Comparison of ENCODE assay signal across 12 cellular contexts in the genomic region with DNA sequence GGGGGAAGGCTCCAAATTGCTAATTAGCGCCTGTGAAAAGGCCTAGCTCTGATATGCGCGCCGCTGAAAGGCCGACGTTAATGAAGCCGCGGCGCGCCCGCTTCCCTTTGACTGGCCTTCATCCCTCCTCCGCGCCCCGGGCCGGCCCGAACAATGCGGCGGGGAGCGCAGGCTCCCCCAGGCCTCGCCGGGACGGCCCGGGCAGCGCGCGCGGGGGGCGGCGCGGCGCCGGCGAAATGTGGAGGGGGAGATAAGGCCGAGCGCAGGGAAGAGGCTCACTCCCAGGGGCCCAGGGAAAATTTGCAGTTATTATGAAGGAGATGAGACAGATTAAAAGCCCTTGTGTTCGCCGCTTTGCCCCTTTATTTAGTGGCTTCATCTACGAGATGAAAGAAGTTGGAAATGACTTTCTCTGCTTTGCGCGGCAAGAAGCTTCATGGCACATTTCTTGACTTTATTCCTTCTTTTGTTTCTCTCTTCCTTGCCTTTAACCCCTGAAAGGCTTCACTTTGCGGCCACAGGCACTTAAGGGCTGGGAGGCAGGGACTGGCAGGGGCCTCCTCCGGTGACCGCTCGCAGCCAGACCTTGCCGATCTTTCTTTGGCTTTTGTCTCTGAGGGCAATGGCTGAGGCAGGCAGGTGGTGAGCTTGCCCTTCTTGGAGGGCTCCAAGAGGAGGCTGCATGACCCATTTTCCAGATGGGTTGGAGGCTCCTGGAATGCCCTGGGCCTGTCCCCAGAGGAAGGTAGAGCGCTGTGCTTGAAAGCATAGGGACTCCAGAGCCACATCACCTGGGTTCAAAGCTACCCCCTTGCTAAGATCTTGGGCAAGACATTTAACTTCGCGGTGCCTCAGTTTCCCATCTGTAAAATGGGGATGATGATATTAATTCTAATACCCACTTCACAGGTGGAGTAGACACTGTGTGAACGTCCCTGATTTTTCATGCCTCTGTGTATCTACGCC. TPM values are rescaled to one million over a fixed set of nuclear protein-coding genes. Genes with fewer than 3 reads are reported as not detected.
A peak's percentile ranks its signal among the peaks of the same experiment; 100 is the strongest.
DNase-seq lines count a peak whose midpoint lies in the region; ATAC-seq, FAIRE-seq and TF ChIP-seq lines count a peak whose summit lies in the region.
"Had no signal": no experiment of that assay in that cellular context is flagged by ENCODE, and none has a peak within 500 bp of the region (broad histone marks: within the 10 kb centered on the region; RNA-seq: fewer than 3 reads in every experiment).

No MANE protein-coding gene starts in this region.

- H3K4me2 ChIP-seq in keratinocyte (ENCODE audit: control insufficient read depth, extremely low read depth, insufficient read depth, low read depth, low read length) (peak overlapping the region; percentile 16), skeletal muscle satellite cell (ENCODE audit: low read length) (peak overlapping the region; percentile 52)

- no peaks in the 10 kb centered on the region for H3K4me1 ChIP-seq in keratinocyte (ENCODE audit: control insufficient read depth, extremely low read depth, insufficient read depth, low read length)
- no peaks in the 10 kb centered on the region for H3K4me1 ChIP-seq in skeletal muscle satellite cell (ENCODE audit: control insufficient read depth, insufficient read depth, low read length)

- intact Hi-C loops in natural killer cell (cut with micrococcal nuclease), result no loop called here

- H3K27ac Mint-ChIP-seq in natural killer cell, result no peak overlapping the region

- no peak for ATAC-seq in natural killer cell

- H3K27me3 Mint-ChIP-seq in natural killer cell (ENCODE audit: low read depth in 2 of 2), result peaks cover 55 to 66% of the 10 kb centered on the region in 2 donors

- no peaks in the 10 kb centered on the region for H3K36me3 ChIP-seq in brain microvascular endothelial cell (replicated peaks)
- H3K36me3 ChIP-seq in keratinocyte (ENCODE audit: control insufficient read depth in 2 of 2, extremely low read depth in 1 of 2, insufficient read depth in 2 of 2, low read length in 2 of 2), result no peaks in the 10 kb centered on the region
- H3K36me3 ChIP-seq in skeletal muscle satellite cell (ENCODE audit: insufficient read depth, low read length), result no peaks in the 10 kb centered on the region

- dilution Hi-C loops in keratinocyte (cut with MboI; ENCODE audit: extremely low pct_ligation_motif_present, low sequenced_read_pairs), result no loop called here

- in situ Hi-C loops in brain microvascular endothelial cell (cut with HindIII; ENCODE audit: low pct_ligation_motif_present, low sequenced_read_pairs), result no loop called here
- in situ Hi-C loops in ACHN (cut with HindIII; ENCODE audit: low pct_ligation_motif_present, low pct_unique_long_range_greater_than_20kb, low sequenced_read_pairs), result no loop called here

- no peak overlapping the region for H3K27ac ChIP-seq in brain microvascular endothelial cell
- no peak overlapping the region for H3K27ac ChIP-seq in keratinocyte (ENCODE audit: control insufficient read depth, insufficient read depth, low read length)
- H3K27ac ChIP-seq: 22Rv1, VCaP had no signal

- FAIRE-seq in keratinocyte (lab: Jason Lieb, UNC) (no peak), D721Med (lab: Jason Lieb, UNC) (no peak)

- TF ChIP-seq CTCF in brain microvascular endothelial cell (IDR thresholded peaks at IDR 0.05; ENCODE audit: low read depth, low read length, missing control alignments) (no peak), keratinocyte (optimal IDR thresholded peaks at IDR 0.05 in 1 of 3, IDR thresholded peaks at IDR 0.05 in 1 of 3, conservative IDR thresholded peaks at IDR 0.05 in 1 of 3; ENCODE audit: extremely low read depth in 1 of 3, insufficient read depth in 2 of 3, low read length in 3 of 3) (no peak), D721Med (IDR thresholded peaks at IDR 0.05; ENCODE audit: insufficient read depth, missing control alignments) (no peak), natural killer cell (IDR thresholded peaks at IDR 0.05) (no peak)

- H3K4me3 ChIP-seq in brain microvascular endothelial cell (ENCODE audit: low read depth, low read length) (peak overlapping the region; percentile 30), keratinocyte (ENCODE audit: control insufficient read depth in 2 of 3, extremely low read depth in 1 of 3, insufficient read depth in 2 of 3, low read depth in 1 of 3, low read length in 3 of 3) (no peak overlapping the region), skeletal muscle satellite cell (ENCODE audit: low read length) (no peak overlapping the region)

- no peak overlapping the region for H3K4me3 Mint-ChIP-seq in natural killer cell

- peaks cover 4 to 6% of the 10 kb centered on the region in 2 donors for H3K9me3 Mint-ChIP-seq in natural killer cell

- H3K27me3 ChIP-seq in brain microvascular endothelial cell (replicated peaks), result peaks cover 40% of the 10 kb centered on the region
- peaks cover 57% of the 10 kb centered on the region for H3K27me3 ChIP-seq in keratinocyte (ENCODE audit: control insufficient read depth, extremely low read depth, insufficient read depth, low read length)
- peaks cover 65% of the 10 kb centered on the region for H3K27me3 ChIP-seq in skeletal muscle satellite cell (ENCODE audit: control insufficient read depth, insufficient read depth, low read length)

- no peaks in the 10 kb centered on the region for H3K9me3 ChIP-seq in keratinocyte (ENCODE audit: control insufficient read depth, low read depth, low read length)
- no peaks in the 10 kb centered on the region for H3K9me3 ChIP-seq in skeletal muscle satellite cell (replicated peaks; ENCODE audit: low read length)

- DNase-seq in DMS 273 (lab: John Stamatoyannopoulos, UW; ENCODE audit: unreplicated experiment) (peak; percentile 59), DMS 273 treated with DMSO at 0.1 percent for 48 hours (lab: John Stamatoyannopoulos, UW) (no peak), brain microvascular endothelial cell (no peak), keratinocyte (ENCODE audit: low read depth, low spot score) (no peak), D721Med (ENCODE audit: insufficient read length, low spot score) (no peak), ACHN (no peak), natural killer cell (no peak)
- DNase-seq: activated effector memory CD4-positive, alpha-beta T cell treated with anti-CD3 and anti-CD28 coated beads, Interleukin-2, amount 50 U/mL, for 16 hours; kidney glomerular epithelial cell had no signal

- H3K9ac ChIP-seq in keratinocyte (ENCODE audit: control insufficient read depth, extremely low read depth, insufficient read depth, low read length) (no peak overlapping the region), skeletal muscle satellite cell (ENCODE audit: low read depth, low read length) (no peak overlapping the region)

- H4K20me1 ChIP-seq in keratinocyte (ENCODE audit: control insufficient read depth, extremely low read depth, insufficient read depth, low read length), result peaks cover 2% of the 10 kb centered on the region

- H3K9me1 ChIP-seq in keratinocyte (ENCODE audit: control insufficient read depth, extremely low read depth, insufficient read depth, low read length), result no peaks in the 10 kb centered on the region

- H3K79me2 ChIP-seq in keratinocyte (ENCODE audit: control insufficient read depth, insufficient read depth, low read length), result no peaks in the 10 kb centered on the region

- H3K36me3 Mint-ChIP-seq in natural killer cell, result peaks cover 7% of the 10 kb centered on the region

- no peaks in the 10 kb centered on the region for H3K4me1 Mint-ChIP-seq in natural killer cell

- no peak overlapping the region for H2AFZ ChIP-seq in keratinocyte (ENCODE audit: control insufficient read depth, low read length)

RNA-seq across cellular contexts. Expression of a gene that starts 12.7 kb away (rescaled TPM):
- 19.0 to 31.2 TPM (median 28.8 TPM) in 3 replicates for polyA plus RNA-seq in keratinocyte
- polyA plus RNA-seq in keratinocyte (2011; ENCODE audit: low read depth), result 22.8 TPM
- polyA plus RNA-seq in keratinocyte (2011; cell fraction: cytosol; rRNA removed), result 9.6 and 14.6 TPM in 2 replicates
- polyA plus RNA-seq in keratinocyte (2011; cell fraction: nucleus; rRNA removed), result 54.2 and 60.8 TPM in 2 replicates
- polyA plus RNA-seq in keratinocyte (2012; ENCODE audit: low replicate concordance), result 12.1 and 13.7 TPM in 2 replicates
- 64.3 to 75.6 TPM (median 65.9 TPM) in 3 replicates for polyA minus RNA-seq in keratinocyte
- polyA minus RNA-seq in keratinocyte (2011; cell fraction: cytosol; rRNA and poly(A)+ RNA removed), result 23.0 TPM
- 50.1 and 99.1 TPM in 2 replicates for polyA minus RNA-seq in keratinocyte (2011; cell fraction: nucleus; rRNA and poly(A)+ RNA removed)
- total RNA-seq in skeletal muscle satellite cell (2012; rRNA removed), result 39.1 and 46.9 TPM in 2 replicates
- total RNA-seq in natural killer cell, result 100 to 1,000 TPM in 1 of 3 donors, 10 to 100 TPM in 2; 69.1 to 111 (median 90.4) TPM
